Comparison of ENCODE assay signal across 8 cellular contexts in the genomic region with DNA sequence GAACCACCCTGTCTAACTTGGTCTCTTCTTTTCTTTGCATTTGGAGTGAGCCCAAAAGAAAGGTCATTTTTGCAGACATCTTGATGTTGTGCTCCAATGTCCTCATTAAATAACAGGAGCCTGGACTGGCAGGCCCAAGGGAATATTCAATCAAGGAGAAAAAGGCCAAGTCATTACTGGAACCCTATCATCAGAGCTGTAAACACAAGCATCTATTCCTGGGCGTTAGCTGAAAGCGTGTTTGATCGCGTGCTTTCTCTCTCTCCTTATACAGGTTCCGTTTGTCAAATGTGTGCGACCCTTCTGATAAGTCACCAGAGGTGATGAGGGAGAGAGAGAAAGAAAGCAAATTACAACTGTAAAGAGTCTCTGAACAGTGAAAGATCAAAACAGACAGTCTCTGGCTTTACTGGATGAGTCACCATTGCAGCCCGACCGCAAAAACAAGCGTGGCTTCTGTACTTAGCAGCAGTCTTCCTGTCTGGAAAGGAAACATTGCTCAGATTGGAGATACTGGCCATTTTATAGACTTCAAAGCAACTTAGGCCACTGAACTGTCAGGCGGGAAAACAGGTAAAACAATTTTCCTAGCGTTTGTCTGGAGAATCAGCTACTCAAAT. TPM values are rescaled to one million over a fixed set of nuclear protein-coding genes. Genes with fewer than 3 reads are reported as not detected.
DNase-seq lines count a peak whose midpoint lies in the region; ATAC-seq, FAIRE-seq and TF ChIP-seq lines count a peak whose summit lies in the region.

No MANE protein-coding gene starts in this region.

- peak overlapping the region; percentile 62 for H3K4me3 Mint-ChIP-seq in activated CD4-positive, alpha-beta T cell treated with anti-CD3 and anti-CD28 coated beads, Interleukin-2, amount 10 ng/mL, durations not matched to agents 7 days and 5 days
- no peak overlapping the region for H3K4me3 Mint-ChIP-seq in type B pancreatic cell

- no peaks in the 10 kb centered on the region for H3K27me3 Mint-ChIP-seq in activated CD4-positive, alpha-beta T cell treated with anti-CD3 and anti-CD28 coated beads, Interleukin-2, amount 10 ng/mL, durations not matched to agents 7 days and 5 days
- H3K27me3 Mint-ChIP-seq in type B pancreatic cell = no peaks in the 10 kb centered on the region

- ATAC-seq in GM19463 (IDR thresholded peaks at IDR 0.05; ENCODE audit: unreplicated experiment) (peak; percentile 96), pancreas (peak in 3 of 4 donors; percentile 64 to 84 (median 83))

- no peak overlapping the region for H3K4me2 ChIP-seq in Karpas-422 (ENCODE audit: low read depth, low read length, poor library complexity, severe bottlenecking)

- H3K36me3 ChIP-seq in ACC112 (ENCODE audit: insufficient read depth, low read length) = no peaks in the 10 kb centered on the region
- H3K36me3 ChIP-seq in effector memory CD4-positive, alpha-beta T cell (ENCODE audit: control insufficient read depth, insufficient read depth, low read length) = no peaks in the 10 kb centered on the region
- no peaks in the 10 kb centered on the region for H3K36me3 ChIP-seq in pancreas
- H3K36me3 ChIP-seq in Karpas-422 (ENCODE audit: insufficient read depth, low read length) = no peaks in the 10 kb centered on the region

- 0 out of 2 replicates have a peak, but pooled peaks cover 6% of the 10 kb centered on the region for H3K27me3 ChIP-seq in ACC112 (ENCODE audit: insufficient read depth, low read length)
- H3K27me3 ChIP-seq in effector memory CD4-positive, alpha-beta T cell (replicated peaks; ENCODE audit: control insufficient read depth, insufficient read depth, low read length, poor library complexity, severe bottlenecking) = no peaks in the 10 kb centered on the region
- H3K27me3 ChIP-seq in pancreas = no peaks in the 10 kb centered on the region
- H3K27me3 ChIP-seq in Karpas-422 (ENCODE audit: low read length) = no peaks in the 10 kb centered on the region

- intact Hi-C loops in pancreas (cut with DNase I) = no loop called here

- peaks cover 32% of the 10 kb centered on the region for H3K4me1 Mint-ChIP-seq in activated CD4-positive, alpha-beta T cell treated with anti-CD3 and anti-CD28 coated beads, Interleukin-2, amount 10 ng/mL, durations not matched to agents 7 days and 5 days
- H3K4me1 Mint-ChIP-seq in type B pancreatic cell (ENCODE audit: unreplicated experiment) = peaks cover 5% of the 10 kb centered on the region

- H3K9me3 Mint-ChIP-seq in activated CD4-positive, alpha-beta T cell treated with anti-CD3 and anti-CD28 coated beads, Interleukin-2, amount 10 ng/mL, durations not matched to agents 7 days and 5 days = peaks cover 22% of the 10 kb centered on the region
- peaks cover 5% of the 10 kb centered on the region for H3K9me3 Mint-ChIP-seq in type B pancreatic cell

- H3K9me3 ChIP-seq in effector memory CD4-positive, alpha-beta T cell (ENCODE audit: control insufficient read depth, low read length) = no peaks in the 10 kb centered on the region
- H3K9me3 ChIP-seq in pancreas (no peaks in the 10 kb centered on the region), Karpas-422 (ENCODE audit: low read length) (no peaks in the 10 kb centered on the region)

- H2AFZ ChIP-seq in ACC112 (ENCODE audit: low read length, unreplicated experiment) (peak overlapping the region; percentile 89), Karpas-422 (ENCODE audit: low read length) (no peak overlapping the region)

- H3K36me3 Mint-ChIP-seq in activated CD4-positive, alpha-beta T cell treated with anti-CD3 and anti-CD28 coated beads, Interleukin-2, amount 10 ng/mL, durations not matched to agents 7 days and 5 days (ENCODE audit: low read depth) = peaks cover 22% of the 10 kb centered on the region
- H3K36me3 Mint-ChIP-seq in type B pancreatic cell = peaks cover 4% of the 10 kb centered on the region

- peak overlapping the region; percentile 48 for H3K27ac ChIP-seq in ACC112 (ENCODE audit: low read depth, low read length)
- peak overlapping the region; percentile 72 for H3K27ac ChIP-seq in effector memory CD4-positive, alpha-beta T cell (ENCODE audit: insufficient read depth, low read length, poor library complexity, severe bottlenecking)
- H3K27ac ChIP-seq in pancreas = peak overlapping the region in 1 of 4 donors; percentile 28
- no peak overlapping the region for H3K27ac ChIP-seq in Karpas-422 (ENCODE audit: low read length)

- H3K27ac Mint-ChIP-seq in activated CD4-positive, alpha-beta T cell treated with anti-CD3 and anti-CD28 coated beads, Interleukin-2, amount 10 ng/mL, durations not matched to agents 7 days and 5 days = peak overlapping the region; percentile 95
- H3K27ac Mint-ChIP-seq in type B pancreatic cell = peak overlapping the region; percentile 83

- CTCF ChIA-PET in activated CD4-positive, alpha-beta T cell treated with anti-CD3 and anti-CD28 coated beads, Interleukin-2, amount 10 ng/mL, durations not matched to agents 7 days and 5 days (lab: Charles Lee) = interaction anchor here (0.6 to 2.8 kb wide), 4 partner anchors 8 to 1392 kb away, joined by 3 to 12 read pairs (median 6); no protein-coding TSS in a partner anchor

- TF ChIP-seq CTCF in pancreas (IDR thresholded peaks at IDR 0.05) (no peak), type B pancreatic cell (conservative IDR thresholded peaks at IDR 0.05) (no peak)

- FAIRE-seq in pancreas (lab: Jason Lieb, UNC) = no peak

- POLR2A ChIA-PET in activated CD4-positive, alpha-beta T cell treated with anti-CD3 and anti-CD28 coated beads, Interleukin-2, amount 10 ng/mL, durations not matched to agents 7 days and 5 days (lab: Charles Lee) = interaction anchor here (0.6 kb wide), 1 partner anchor 91 kb away, joined by 3 read pairs; no protein-coding TSS in a partner anchor

- DNase-seq in Jurkat, Clone E6-1 (ENCODE audit: low read depth, low spot score) = peak; percentile 88
- DNase-seq in activated CD4-positive, alpha-beta T cell treated with anti-CD3 and anti-CD28 coated beads, Interleukin-2, amount 10 ng/mL, durations not matched to agents 7 days and 5 days = peak; percentile 87
- peak; percentile 69 to 75 (median 74) for DNase-seq in effector memory CD4-positive, alpha-beta T cell
- DNase-seq in pancreas (peak in 1 of 6 donors; percentile 24), type B pancreatic cell (ENCODE audit: extremely low spot score, unreplicated experiment) (no peak), Karpas-422 (no peak)

- no peaks in the 10 kb centered on the region for H4K20me1 ChIP-seq in Karpas-422 (ENCODE audit: insufficient read depth, low read depth, low read length)

- peaks cover 12% of the 10 kb centered on the region for H3K4me1 ChIP-seq in ACC112 (ENCODE audit: control insufficient read depth, insufficient read depth, low read length, unreplicated experiment)
- H3K4me1 ChIP-seq in effector memory CD4-positive, alpha-beta T cell (ENCODE audit: control insufficient read depth, insufficient read depth, low read length, poor library complexity, severe bottlenecking) = peaks cover 22% of the 10 kb centered on the region
- H3K4me1 ChIP-seq in pancreas = no peaks in the 10 kb centered on the region
- H3K4me1 ChIP-seq in Karpas-422 (ENCODE audit: low read length) = no peaks in the 10 kb centered on the region

- H3K79me2 ChIP-seq in ACC112 (ENCODE audit: control insufficient read depth, insufficient read depth, low read length, unreplicated experiment) (no peaks in the 10 kb centered on the region), Karpas-422 (ENCODE audit: low read length) (no peaks in the 10 kb centered on the region)

- H3K4me3 ChIP-seq in ACC112 (ENCODE audit: low read depth, low read length) = 0 out of 2 replicates have a peak overlapping the region, but pooled peaks have one; percentile 31
- no peak overlapping the region for H3K4me3 ChIP-seq in Jurkat, Clone E6-1 (ENCODE audit: low read length)
- H3K4me3 ChIP-seq in effector memory CD4-positive, alpha-beta T cell (ENCODE audit: insufficient read depth, low read depth, low read length, poor library complexity, severe bottlenecking) = no peak overlapping the region
- H3K4me3 ChIP-seq in pancreas = no peak overlapping the region
- H3K4me3 ChIP-seq in Karpas-422 (ENCODE audit: low read length) = no peak overlapping the region

- H3K9ac ChIP-seq in Karpas-422 (ENCODE audit: low read length) = no peak overlapping the region

- 68 to 76% methylated on average over 10 to 11 of the region's 11 CpGs for WGBS in pancreas, 2 donors

- H3K9me2 ChIP-seq in Karpas-422 (replicated peaks; ENCODE audit: insufficient read depth, low read length) = no peaks in the 10 kb centered on the region

RNA-seq across cellular contexts. Expression of a gene that starts 39.5 kb away (rescaled TPM):
- polyA plus RNA-seq in Jurkat, Clone E6-1 (2012; ENCODE audit: insufficient read depth, insufficient read length) = not detected
- total RNA-seq in activated CD4-positive, alpha-beta T cell treated with anti-CD3 and anti-CD28 coated beads, Interleukin-2, amount 10 ng/mL, durations not matched to agents 7 days and 5 days = 1 to 10 TPM; 1.2 to 1.7 TPM
- total RNA-seq in pancreas = 1 to 10 TPM in 3 of 6 donors, under 1 TPM in 2, not detected in 1; 0.12 to 4.4 (median 1.0) TPM
- polyA plus RNA-seq in pancreas = 1 to 10 TPM; 1.2 to 1.5 TPM
- total RNA-seq in type B pancreatic cell (ENCODE audit: low replicate concordance) = 11.6 and 24.2 TPM in 2 replicates
- 2.5 TPM in 1 of 2 replicates, not detected in the other for total RNA-seq in Karpas-422 (2014; rRNA removed; shearing (Covaris generic); ENCODE audit: low replicate concordance)

Comparison
In these comparisons a context has a peak if more than half of its experiments do, and no peak if none do; other contexts are left out.
1. DNase-seq: peak in Jurkat, Clone E6-1 (single experiment), activated CD4-positive, alpha-beta T cell treated with anti-CD3 and anti-CD28 coated beads, Interleukin-2, amount 10 ng/mL, durations not matched to agents 7 days and 5 days (single experiment) and effector memory CD4-positive, alpha-beta T cell (3 of 3); none in type B pancreatic cell (single experiment) and Karpas-422 (single experiment).